8 cellular contexts compared by ENCODE assay signal in the genomic region with DNA sequence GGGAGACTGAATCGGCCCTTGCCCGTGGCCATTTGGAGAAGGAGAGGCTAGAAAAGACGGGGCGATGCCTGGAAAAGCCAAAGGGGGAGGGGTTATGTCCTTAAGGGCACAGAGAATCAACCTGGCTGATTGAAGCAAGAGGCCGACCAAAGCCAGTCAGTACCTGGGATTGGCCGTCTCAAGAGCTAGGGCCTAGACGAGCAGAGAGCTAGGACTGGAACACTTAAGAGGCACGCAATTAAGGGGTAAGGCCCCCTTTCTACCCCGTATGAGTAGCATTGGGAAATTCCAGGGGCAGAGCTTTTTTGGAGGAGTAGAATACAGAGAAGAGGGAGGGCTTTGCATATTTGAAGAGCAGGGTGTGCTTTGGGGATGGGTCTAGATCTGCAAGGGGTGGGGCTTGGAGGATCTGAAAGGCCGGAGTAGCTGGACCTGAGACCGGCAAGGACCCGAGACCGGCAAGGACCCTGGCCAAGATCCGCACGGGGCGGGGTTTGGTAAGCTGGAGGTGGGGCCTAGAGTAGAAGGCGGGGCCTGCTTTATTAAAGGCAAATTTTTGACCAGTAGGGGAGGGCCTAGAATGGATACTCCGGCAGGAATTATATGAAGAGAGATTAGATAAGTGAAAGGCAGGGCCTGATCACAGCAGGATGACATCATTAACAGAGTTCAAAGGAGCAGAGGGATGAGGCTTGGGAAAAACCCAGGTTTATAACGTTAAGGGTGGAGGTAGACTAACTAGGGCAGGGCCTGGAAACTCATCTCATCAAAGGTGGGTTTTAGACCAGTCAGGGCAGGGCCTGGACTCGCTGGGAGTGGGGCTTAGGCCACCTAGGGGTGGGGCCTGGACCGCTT. TPM values are rescaled to one million over a fixed set of nuclear protein-coding genes. Genes with fewer than 3 reads are reported as not detected.
DNase-seq lines count a peak whose midpoint lies in the region; ATAC-seq, FAIRE-seq and TF ChIP-seq lines count a peak whose summit lies in the region.

No MANE protein-coding gene starts in this region.

- H3K36me3 ChIP-seq in K562 (ENCODE audit: control insufficient read depth, insufficient read depth, low read length) = no peaks in the 10 kb centered on the region
- no peaks in the 10 kb centered on the region for H3K36me3 ChIP-seq in lung (ENCODE audit: control insufficient read depth in 2 of 2, insufficient read depth in 2 of 2, low read length in 2 of 2)

- WGBS in K562 (ENCODE audit: insufficient coverage, low coverage, missing lambda C conversion rate) = 16% methylated on average over 19 of the region's 21 CpGs
- 37% methylated on average over 21 of the region's 21 CpGs for WGBS in lung, 2 donors

- H3K9ac ChIP-seq in K562 (ENCODE audit: insufficient read depth in 1 of 2, low read depth in 2 of 2, low read length in 2 of 2) = no peak overlapping the region

- no peak for DNase-seq in AG09309 (ENCODE audit: low read depth)
- DNase-seq in HT1080 (ENCODE audit: low read depth) = peak; percentile 90
- DNase-seq in K562 (ENCODE audit: extremely low read depth in 1 of 4, low spot score in 3 of 4) = peak in 3 of 4 experiments; percentile 12 to 43 (median 37)
- DNase-seq in lung (ENCODE audit: low spot score) = no peak
- no peak for DNase-seq in D721Med (ENCODE audit: insufficient read length, low spot score)
- no peak for DNase-seq in middle frontal gyrus (ENCODE audit: extremely low spot score, low spot score)
- DNase-seq in mesenteric fat pad (ENCODE audit: low spot score) = no peak
- DNase-seq in NCI-H345 treated with DMSO at 0.1 percent for 48 hours (lab: John Stamatoyannopoulos, UW; ENCODE audit: unreplicated experiment) = no peak

- H3K4me3 ChIP-seq in AG09309 (ENCODE audit: control insufficient read depth, low read depth, low read length) = peak overlapping the region; percentile 35
- peak overlapping the region; percentile 22 for H3K4me3 ChIP-seq in K562
- H3K4me3 ChIP-seq in lung = no peak overlapping the region

- H3K9me3 ChIP-seq in K562 (replicated peaks; ENCODE audit: control insufficient read depth, insufficient read depth, low read depth, low read length) (no peaks in the 10 kb centered on the region), lung (ENCODE audit: control insufficient read depth in 2 of 2, insufficient read depth in 1 of 2, low read length in 1 of 2) (peaks cover 0 to 20% of the 10 kb centered on the region in 2 donors)

- FAIRE-seq in K562 (lab: Jason Lieb, UNC) (no peak), D721Med (lab: Jason Lieb, UNC) (no peak)

- H3K27ac ChIP-seq in K562 (ENCODE audit: extremely low read depth, low read depth, low read length) (no peak overlapping the region), lung (ENCODE audit: low read depth in 1 of 2, low read length in 1 of 2) (peak overlapping the region; percentile 18 to 22)

- TF ChIP-seq RAD21 in K562 (CRISPR knock-in tag; conservative IDR thresholded peaks at IDR 0.05 in 1 of 2, IDR thresholded peaks at IDR 0.05 in 1 of 2) = no peak

- no peak for TF ChIP-seq EP300 in K562 (IDR thresholded peaks at IDR 0.05; ENCODE audit: low read length)

- H4K20me1 ChIP-seq in K562 (replicated peaks; ENCODE audit: control insufficient read depth, insufficient read depth, low read length) = no peaks in the 10 kb centered on the region; the same call in 1 of the 2 replicates

- BruUV-seq in K562 (replicated peaks; lab: Mats Ljungman, UMichigan) = no TSS peak

- H2AFZ ChIP-seq in K562 (ENCODE audit: low read depth, low read length) = no peak overlapping the region

- CTCF ChIA-PET in K562 (lab: Yijun Ruan, JAX; ENCODE audit: low intra/inter-chr PET ratio) = no interaction called here

- H3K9me1 ChIP-seq in K562 (ENCODE audit: control insufficient read depth, insufficient read depth, low read length) = no peaks in the 10 kb centered on the region

- in situ Hi-C loops in K562 (cut with MboI) = no loop called here

- H3K79me2 ChIP-seq in K562 (ENCODE audit: control insufficient read depth, insufficient read depth, low read length) = no peaks in the 10 kb centered on the region

- peaks cover 2 to 24% of the 10 kb centered on the region in 2 experiments; a peak in 2 of 5 replicates for H3K4me1 ChIP-seq in K562 (replicated peaks in 1 of 2; ENCODE audit: control insufficient read depth in 2 of 2, insufficient read depth in 2 of 2, low read length in 2 of 2)
- peaks cover 0 to 22% of the 10 kb centered on the region in 2 donors for H3K4me1 ChIP-seq in lung (ENCODE audit: control insufficient read depth in 2 of 2, insufficient read depth in 2 of 2, low read length in 2 of 2)

- peak overlapping the region; percentile 37; the same call in 1 of the 2 replicates for H3K4me2 ChIP-seq in K562 (ENCODE audit: insufficient read depth, low read length)

- intact Hi-C loops in K562 (cut with micrococcal nuclease) = no loop called here

- TF ChIP-seq POLR2A in K562 (conservative IDR thresholded peaks at IDR 0.05) = no peak

- peak; percentile 67 for ATAC-seq in K562
- ATAC-seq in lung (ENCODE audit: insufficient read depth, low FRiP score) = no peak

- H3K27me3 ChIP-seq in K562 (ENCODE audit: control insufficient read depth in 2 of 2, insufficient read depth in 2 of 2, low read length in 2 of 2) (peaks cover 6 to 22% of the 10 kb centered on the region in 2 experiments; a peak in 4 of 5 replicates), lung (ENCODE audit: control insufficient read depth, insufficient read depth) (no peaks in the 10 kb centered on the region)

- TF ChIP-seq CTCF in AG09309 (IDR thresholded peaks at IDR 0.05; ENCODE audit: control insufficient read depth, insufficient read depth, low read depth, low read length, missing control alignments) = no peak
- TF ChIP-seq CTCF in K562 (IDR thresholded peaks at IDR 0.05 in 2 of 3, conservative IDR thresholded peaks at IDR 0.05 in 1 of 3; ENCODE audit: insufficient read depth in 2 of 3, low read depth in 1 of 3, low read length in 3 of 3) = no peak
- no peak for TF ChIP-seq CTCF in lung (IDR thresholded peaks at IDR 0.05; ENCODE audit: control extremely low read depth, extremely low read depth)
- no peak for TF ChIP-seq CTCF in D721Med (IDR thresholded peaks at IDR 0.05; ENCODE audit: insufficient read depth, missing control alignments)

- POLR2A ChIA-PET in K562 (lab: Yijun Ruan, JAX) = no interaction called here

TF ChIP-seq in K562, 482 proteins besides CTCF, POLR2A, EP300 and RAD21 (continues in another document):
- TF ChIP-seq ATF7 (IDR thresholded peaks at IDR 0.05) = peak; percentile 81
- peak; percentile 51; the same call in 1 of the 2 replicates for TF ChIP-seq JUND (IDR thresholded peaks at IDR 0.05; ENCODE audit: borderline replicate concordance, low read depth, low read length)
- TF ChIP-seq JUND (tag; IDR thresholded peaks at IDR 0.05; ENCODE audit: borderline replicate concordance, low read depth, low read length) = peak; percentile 71; the same call in 1 of the 3 replicates
- no peak for TF ChIP-seq ZNF431 (CRISPR knock-in tag; IDR thresholded peaks at IDR 0.05)
- TF ChIP-seq PURB (CRISPR knock-in tag; IDR thresholded peaks at IDR 0.05; ENCODE audit: low read depth) = no peak

RNA-seq across cellular contexts. Expression of a gene that starts 10.7 kb away (rescaled TPM):
- total RNA-seq in HT1080 (2014; rRNA removed; shearing (Covaris generic)) = 0.23 TPM in 1 of 2 replicates, not detected in the other
- polyA plus RNA-seq in HT1080 (2015; cell fraction: cytosol; rRNA removed) = 0.36 and 0.87 TPM in 2 replicates
- 0.41 and 1.1 TPM in 2 replicates for polyA plus RNA-seq in HT1080 (2015; cell fraction: nucleus; rRNA removed)
- total RNA-seq in K562 (2011; cell fraction: chromatin; rRNA removed; ENCODE audit: low replicate concordance) = not detected in 2 replicates
- total RNA-seq in K562 (2011; cell fraction: nucleolus; rRNA removed) = not detected in 2 replicates
- total RNA-seq in K562 (2011; cell fraction: nucleoplasm; rRNA removed) = not detected in 2 replicates
- total RNA-seq in K562 (2014; rRNA removed) (not detected in 2 replicates), K562 (2014; rRNA removed; fragmentation: Illumina TruSeq; extraction: Trizol) (not detected in 2 replicates), K562 (2015; rRNA removed; fragmentation: Illumina TruSeq; extraction: Trizol) (not detected in 2 replicates), K562 (2021) (not detected in 2 replicates), lung (1 to 10 TPM; 4.1 to 8.6 TPM), mesenteric fat pad (not detected)
- polyA plus RNA-seq in K562 (2011; rRNA removed) (not detected in 2 replicates), K562 (2014; fragmentation: Illumina TruSeq; extraction: Trizol) (not detected in 2 replicates), K562 (2014; fragmentation: Nextera tagmentation; extraction: Ambion mirVana) (not detected), K562 (2014; rRNA removed) (not detected in 2 replicates), lung (1 to 10 TPM; 2.4 to 3.4 TPM)
- not detected in 2 replicates for polyA plus RNA-seq in K562 (2011; cell fraction: cytosol; rRNA removed)
- polyA plus RNA-seq in K562 (2011; cell fraction: nucleus; rRNA removed) = not detected in 2 replicates
- polyA plus RNA-seq in K562 (2012) = not detected in 2 replicates
- not detected in 2 replicates for polyA minus RNA-seq in K562 (2011; rRNA and poly(A)+ RNA removed)
- polyA minus RNA-seq in K562 (2011; cell fraction: cytosol; rRNA and poly(A)+ RNA removed) = not detected in 2 replicates
- not detected in 2 replicates for polyA minus RNA-seq in K562 (2011; cell fraction: nucleus; rRNA and poly(A)+ RNA removed)

RNA-seq across cellular contexts. Expression of a gene that starts 18.0 kb away (rescaled TPM):
- total RNA-seq in HT1080 (2014; rRNA removed; shearing (Covaris generic)) = 0.45 and 1.4 TPM in 2 replicates
- 0.74 and 0.93 TPM in 2 replicates for polyA plus RNA-seq in HT1080 (2015; cell fraction: cytosol; rRNA removed)
- 3.0 and 4.7 TPM in 2 replicates for polyA plus RNA-seq in HT1080 (2015; cell fraction: nucleus; rRNA removed)
- not detected in 2 replicates for total RNA-seq in K562 (2011; cell fraction: chromatin; rRNA removed; ENCODE audit: low replicate concordance)
- total RNA-seq in K562 (2011; cell fraction: nucleolus; rRNA removed) = not detected in 2 replicates
- total RNA-seq in K562 (2011; cell fraction: nucleoplasm; rRNA removed) = not detected in 2 replicates
- total RNA-seq in K562 (2014; rRNA removed) = 0.05 TPM in 1 of 2 replicates, not detected in the other
- not detected in 2 replicates for total RNA-seq in K562 (2014; rRNA removed; fragmentation: Illumina TruSeq; extraction: Trizol)
- total RNA-seq in K562 (2015; rRNA removed; fragmentation: Illumina TruSeq; extraction: Trizol) = not detected in 2 replicates
- total RNA-seq in K562 (2021) = 0.02 TPM in 1 of 2 replicates, not detected in the other
- polyA plus RNA-seq in K562 (2011; rRNA removed) = not detected in 2 replicates
- polyA plus RNA-seq in K562 (2011; cell fraction: cytosol; rRNA removed) = not detected in 2 replicates
- polyA plus RNA-seq in K562 (2011; cell fraction: nucleus; rRNA removed) = not detected in 2 replicates
- polyA plus RNA-seq in K562 (2012) = 0.01 and 0.03 TPM in 2 replicates
- polyA plus RNA-seq in K562 (2014; fragmentation: Illumina TruSeq; extraction: Trizol) = not detected in 2 replicates
- polyA plus RNA-seq in K562 (2014; fragmentation: Nextera tagmentation; extraction: Ambion mirVana) = not detected
- polyA plus RNA-seq in K562 (2014; rRNA removed) = not detected in 2 replicates
- not detected in 2 replicates for polyA minus RNA-seq in K562 (2011; rRNA and poly(A)+ RNA removed)
- polyA minus RNA-seq in K562 (2011; cell fraction: cytosol; rRNA and poly(A)+ RNA removed) = not detected in 2 replicates
- polyA minus RNA-seq in K562 (2011; cell fraction: nucleus; rRNA and poly(A)+ RNA removed) = not detected in 2 replicates
- total RNA-seq in lung = under 1 TPM in 1 of 2 donors, not detected in 1; 0.15 TPM
- polyA plus RNA-seq in lung = under 1 TPM; 0.01 to 0.06 TPM
- total RNA-seq in mesenteric fat pad = not detected

Comparison
In these comparisons a context has a peak if more than half of its experiments do, and no peak if none do; other contexts are left out.
1. DNase-seq: peak in HT1080 (single experiment) and K562 (3 of 4); none in AG09309 (single experiment), lung (single experiment), D721Med (single experiment), middle frontal gyrus (single experiment), mesenteric fat pad (single experiment) and NCI-H345 treated with DMSO at 0.1 percent for 48 hours (single experiment).